Comparison of ENCODE assay signal across 8 cellular contexts in the genomic region with DNA sequence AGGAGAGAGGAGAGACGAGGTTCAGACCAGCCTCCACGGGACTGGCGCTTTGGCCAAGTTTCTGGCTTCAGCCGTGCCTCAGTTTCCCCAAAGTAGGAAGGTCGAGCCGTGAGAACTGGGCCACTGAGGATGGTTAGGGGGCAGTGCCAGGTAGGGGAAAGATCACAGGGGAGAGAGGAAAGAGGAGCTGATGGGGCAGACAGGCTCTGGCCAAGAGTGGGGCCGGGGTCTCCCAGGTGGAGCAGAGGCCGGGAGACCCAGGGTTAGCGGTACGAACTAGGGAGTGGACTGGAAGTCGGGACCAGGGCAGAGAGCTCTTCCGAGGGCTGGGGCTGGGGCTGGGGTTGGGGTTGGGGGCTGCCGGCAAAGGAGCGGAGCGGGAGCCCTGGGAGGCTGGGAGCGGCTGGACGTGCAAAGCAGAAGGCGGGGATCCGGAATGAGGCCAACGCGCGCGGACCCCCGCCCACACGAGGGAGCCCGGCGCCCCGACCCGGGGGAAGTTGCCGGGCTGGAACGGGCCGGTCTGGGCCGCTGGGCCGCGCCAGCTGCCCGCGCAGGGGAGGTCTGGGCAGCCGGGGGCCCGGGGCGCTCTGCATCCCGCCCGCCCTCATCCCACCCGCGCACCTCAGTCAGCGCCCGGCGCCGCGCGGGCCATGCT. TPM values are rescaled to one million over a fixed set of nuclear protein-coding genes. Genes with fewer than 3 reads are reported as not detected.
A peak's percentile ranks its signal among the peaks of the same experiment; 100 is the strongest.
DNase-seq lines count a peak whose midpoint lies in the region; ATAC-seq and TF ChIP-seq lines count a peak whose summit lies in the region.

No MANE protein-coding gene starts in this region.

- H3K4me1 ChIP-seq in heart left ventricle (peaks cover 3 to 56% (median 35%) of the 10 kb centered on the region in 12 donors), gastrocnemius medialis (peaks cover 45 to 54% of the 10 kb centered on the region in 2 donors)

- peaks cover 0 to 7% (median 0%) of the 10 kb centered on the region in 9 donors for H3K36me3 ChIP-seq in heart left ventricle
- no peaks in the 10 kb centered on the region for H3K36me3 ChIP-seq in gastrocnemius medialis

- intact Hi-C loops in heart left ventricle (cut with DNase I) (loop anchor here in 7 of 10 donors (2.0 to 5.0 kb wide), 4 partner anchors 41 to 58 kb away; no protein-coding TSS in a partner anchor), gastrocnemius medialis (cut with DNase I; ENCODE audit: low total_unique reads) (no loop called here)

- H3K27me3 Mint-ChIP-seq in stimulated activated naive CD8-positive, alpha-beta T cell treated with anti-CD3 and anti-CD28 coated beads, Interleukin-15, Interleukin-2, amounts not matched to agents 100 ng/mL and 50 ng/mL, for 24 hours: no peaks in the 10 kb centered on the region
- no peaks in the 10 kb centered on the region for H3K27me3 Mint-ChIP-seq in WTC11 (ENCODE audit: low read depth)

- CTCF ChIA-PET in WTC11 (lab: Charles Lee): interaction anchor here (0.9 to 2.9 kb wide), 5 partner anchors 9 to 87 kb away, joined by 3 to 16 read pairs (median 4); no protein-coding TSS in a partner anchor

- WGBS in heart left ventricle, 4 donors: 1 to 2% (median 1%) methylated on average over 25 to 50 of the region's 50 CpGs

- peak overlapping the region; percentile 42 to 98 (median 80) for H3K4me3 ChIP-seq in heart left ventricle
- H3K4me3 ChIP-seq in gastrocnemius medialis: peak overlapping the region; percentile 72 to 77 (median 74)

- H3K4me1 Mint-ChIP-seq in stimulated activated naive CD8-positive, alpha-beta T cell treated with anti-CD3 and anti-CD28 coated beads, Interleukin-15, Interleukin-2, amounts not matched to agents 100 ng/mL and 50 ng/mL, for 24 hours (ENCODE audit: low read depth): peaks cover 39% of the 10 kb centered on the region
- peaks cover 45% of the 10 kb centered on the region for H3K4me1 Mint-ChIP-seq in WTC11

- H3K36me3 Mint-ChIP-seq in stimulated activated naive CD8-positive, alpha-beta T cell treated with anti-CD3 and anti-CD28 coated beads, Interleukin-15, Interleukin-2, amounts not matched to agents 100 ng/mL and 50 ng/mL, for 24 hours (ENCODE audit: low read depth): peaks cover 3% of the 10 kb centered on the region
- peaks cover 9% of the 10 kb centered on the region; the same call in 1 of the 2 replicates for H3K36me3 Mint-ChIP-seq in WTC11

- no peak for DNase-seq in stimulated activated naive CD8-positive, alpha-beta T cell treated with anti-CD3 and anti-CD28 coated beads, Interleukin-15, Interleukin-2, amounts not matched to agents 100 U/mL and 50 U/mL, for 24 hours
- DNase-seq in WTC11 (ENCODE audit: low spot score): peak; percentile 41
- peak; percentile 45 to 75 (median 51) for DNase-seq in heart left ventricle
- DNase-seq in gastrocnemius medialis: no peak

- TF ChIP-seq POLR2A in heart left ventricle (IDR thresholded peaks at IDR 0.05): no peak
- TF ChIP-seq POLR2A in gastrocnemius medialis (IDR thresholded peaks at IDR 0.05): no peak

- in situ Hi-C loops in gastrocnemius medialis (cut with MboI; ENCODE audit: low sequenced_read_pairs in 4 of 4): no loop called here

- H3K4me3 Mint-ChIP-seq in stimulated activated naive CD8-positive, alpha-beta T cell treated with anti-CD3 and anti-CD28 coated beads, Interleukin-15, Interleukin-2, amounts not matched to agents 100 ng/mL and 50 ng/mL, for 24 hours: peak overlapping the region; percentile 92
- peak overlapping the region; percentile 99 for H3K4me3 Mint-ChIP-seq in WTC11

- H3K27ac ChIP-seq in heart left ventricle (peak overlapping the region; percentile 50 to 85 (median 77)), gastrocnemius medialis (peak overlapping the region; percentile 78 to 85 (median 83))

- TF ChIP-seq CTCF in WTC11 (IDR thresholded peaks at IDR 0.05) (no peak), heart left ventricle (IDR thresholded peaks at IDR 0.05) (no peak), gastrocnemius medialis (IDR thresholded peaks at IDR 0.05 in 4 of 5, conservative IDR thresholded peaks at IDR 0.05 in 1 of 5) (no peak)

- POLR2A ChIA-PET in WTC11 (lab: Charles Lee): interaction anchor here (1.1 to 1.5 kb wide), 4 partner anchors 10 to 58 kb away, joined by 3 to 7 read pairs (median 4); partner anchors contain the start of gene FCSK

- peak overlapping the region; percentile 88 for H3K27ac Mint-ChIP-seq in stimulated activated naive CD8-positive, alpha-beta T cell treated with anti-CD3 and anti-CD28 coated beads, Interleukin-15, Interleukin-2, amounts not matched to agents 100 ng/mL and 50 ng/mL, for 24 hours
- H3K27ac Mint-ChIP-seq in WTC11: peak overlapping the region; percentile 96

- ATAC-seq in stimulated activated naive CD8-positive, alpha-beta T cell treated with anti-CD3 and anti-CD28 coated beads, Interleukin-15, Interleukin-2, amounts not matched to agents 100 U/mL and 50 U/mL, for 24 hours: no peak
- ATAC-seq in WTC11 (peak; percentile 0; the same call in 1 of the 2 replicates), heart left ventricle (peak in 2 of 4 donors; percentile 6 to 19), gastrocnemius medialis (peak; percentile 37 to 55), HG03521 (IDR thresholded peaks at IDR 0.05; ENCODE audit: unreplicated experiment) (no peak), GM21390 (IDR thresholded peaks at IDR 0.05; ENCODE audit: unreplicated experiment) (no peak), HG02885 (IDR thresholded peaks at IDR 0.05; ENCODE audit: poor library complexity, unreplicated experiment) (no peak)

- H3K27me3 ChIP-seq in heart left ventricle (no peaks in the 10 kb centered on the region), gastrocnemius medialis (no peaks in the 10 kb centered on the region)

- H3K9me3 Mint-ChIP-seq in stimulated activated naive CD8-positive, alpha-beta T cell treated with anti-CD3 and anti-CD28 coated beads, Interleukin-15, Interleukin-2, amounts not matched to agents 100 ng/mL and 50 ng/mL, for 24 hours: no peaks in the 10 kb centered on the region
- no peaks in the 10 kb centered on the region for H3K9me3 Mint-ChIP-seq in WTC11

- H3K9me3 ChIP-seq in heart left ventricle (no peaks in the 10 kb centered on the region), gastrocnemius medialis (no peaks in the 10 kb centered on the region)

TF ChIP-seq in WTC11, 78 proteins besides CTCF, POLR2A, EP300 and RAD21:
- TF ChIP-seq NR1H2 (CRISPR knock-in tag; IDR thresholded peaks at IDR 0.05) (no peak), ZNF219 (CRISPR knock-in tag; IDR thresholded peaks at IDR 0.05; ENCODE audit: borderline replicate concordance) (no peak), EMX1 (CRISPR knock-in tag; IDR thresholded peaks at IDR 0.05) (0 out of 2 replicates have a peak, but pooled peaks have one; percentile 0), ATF2 (CRISPR knock-in tag; IDR thresholded peaks at IDR 0.05; ENCODE audit: borderline replicate concordance, low read depth) (no peak)

RNA-seq across cellular contexts. Expression of gene ST3GAL2, which starts 0.4 kb away (rescaled TPM):
- total RNA-seq in WTC11 (2021): 46.0 to 49.4 TPM (median 46.2 TPM) in 3 replicates
- 10 to 100 TPM; 16.7 to 44.6 (median 20.1) TPM for total RNA-seq in heart left ventricle
- polyA plus RNA-seq in heart left ventricle: 10 to 100 TPM in 1 of 2 donors, 1 to 10 TPM in 1; 8.4 to 23.7 TPM
- total RNA-seq in gastrocnemius medialis: 10 to 100 TPM; 12.8 to 27.7 (median 22.1) TPM

RNA-seq across cellular contexts. Expression of gene FCSK, which starts 15.9 kb away (rescaled TPM):
- 7.0 to 10.6 TPM (median 8.6 TPM) in 3 replicates for total RNA-seq in WTC11 (2021)
- 10 to 100 TPM in 3 of 9 donors, 1 to 10 TPM in 6; 6.5 to 17.3 (median 8.2) TPM for total RNA-seq in heart left ventricle
- polyA plus RNA-seq in heart left ventricle: 1 to 10 TPM; 5.9 to 8.4 TPM
- total RNA-seq in gastrocnemius medialis: 10 to 100 TPM in 2 of 4 donors, 1 to 10 TPM in 2; 8.0 to 13.5 (median 11.1) TPM

Comparison
In these comparisons a context has a peak if more than half of its experiments do, and no peak if none do; other contexts are left out.
1. ATAC-seq: peak in WTC11 (single experiment) and gastrocnemius medialis (2 of 2); none in stimulated activated naive CD8-positive, alpha-beta T cell treated with anti-CD3 and anti-CD28 coated beads, Interleukin-15, Interleukin-2, amounts not matched to agents 100 U/mL and 50 U/mL, for 24 hours (single experiment), HG03521 (single experiment), GM21390 (single experiment) and HG02885 (single experiment).
2. DNase-seq: peak in WTC11 (single experiment) and heart left ventricle (5 of 5); none in stimulated activated naive CD8-positive, alpha-beta T cell treated with anti-CD3 and anti-CD28 coated beads, Interleukin-15, Interleukin-2, amounts not matched to agents 100 U/mL and 50 U/mL, for 24 hours (single experiment) and gastrocnemius medialis (0 of 2).